16 cellular contexts compared by ENCODE assay signal in the genomic region with DNA sequence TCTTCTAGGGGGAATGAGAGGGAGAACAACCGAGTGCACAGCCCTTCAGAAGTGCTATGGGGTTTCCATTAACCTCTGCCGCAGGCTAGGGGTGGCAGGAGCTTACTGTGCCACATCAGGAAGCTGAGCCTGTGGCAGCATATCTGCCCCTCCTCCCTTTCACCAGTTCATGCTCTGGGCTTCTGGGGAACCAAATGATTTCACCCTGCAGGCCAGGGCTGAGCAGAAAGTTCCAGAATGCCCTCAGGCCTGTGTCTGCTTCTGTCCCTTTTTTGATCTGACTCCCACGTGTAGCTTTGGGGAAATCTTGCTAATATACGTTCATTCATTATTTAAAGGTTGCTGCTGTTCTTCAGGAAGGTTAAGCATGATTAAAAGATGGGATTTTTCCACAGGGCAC. TPM values are rescaled to one million over a fixed set of nuclear protein-coding genes. Genes with fewer than 3 reads are reported as not detected.
DNase-seq lines count a peak whose midpoint lies in the region; ATAC-seq, FAIRE-seq and TF ChIP-seq lines count a peak whose summit lies in the region.
"Had no signal": no experiment of that assay in that cellular context is flagged by ENCODE, and none has a peak within 500 bp of the region (broad histone marks: within the 10 kb centered on the region; RNA-seq: fewer than 3 reads in every experiment).

No MANE protein-coding gene starts in this region.

- no peaks in the 10 kb centered on the region for H4K20me1 ChIP-seq in GM23338 (replicated peaks; ENCODE audit: insufficient read depth)

- no peaks in the 10 kb centered on the region for H3K36me3 Mint-ChIP-seq in GM23338 (ENCODE audit: low read depth)
- no peaks in the 10 kb centered on the region for H3K36me3 Mint-ChIP-seq in nephron (ENCODE audit: low read depth)
- H3K36me3 Mint-ChIP-seq: activated naive CD4-positive, alpha-beta T cell treated with anti-CD3 and anti-CD28 coated beads, Interleukin-2, amount 10 ng/mL, durations not matched to agents 7 days and 5 days had no signal

- no peak overlapping the region for H3K27ac Mint-ChIP-seq in GM23338
- peak overlapping the region; percentile 52 to 82 (median 59) for H3K27ac Mint-ChIP-seq in nephron
- H3K27ac Mint-ChIP-seq: activated naive CD4-positive, alpha-beta T cell treated with anti-CD3 and anti-CD28 coated beads, Interleukin-2, amount 10 ng/mL, durations not matched to agents 7 days and 5 days; H9 had no signal

- no peak overlapping the region for H3K4me3 Mint-ChIP-seq in GM23338
- H3K4me3 Mint-ChIP-seq in nephron = no peak overlapping the region
- H3K4me3 Mint-ChIP-seq: activated naive CD4-positive, alpha-beta T cell treated with anti-CD3 and anti-CD28 coated beads, Interleukin-2, amount 10 ng/mL, durations not matched to agents 7 days and 5 days had no signal

- TF ChIP-seq CTCF in AG10803 (conservative IDR thresholded peaks at IDR 0.05; ENCODE audit: low read length) (no peak), GM23338 (conservative IDR thresholded peaks at IDR 0.05; ENCODE audit: low read depth in 2 of 2) (no peak), coronary artery (IDR thresholded peaks at IDR 0.05) (no peak), nephron (IDR thresholded peaks at IDR 0.05; ENCODE audit: unreplicated experiment in 3 of 3) (no peak)

- no peaks in the 10 kb centered on the region for H3K27me3 ChIP-seq in GM23338 (ENCODE audit: insufficient read depth)

- no peaks in the 10 kb centered on the region for H3K36me3 ChIP-seq in GM23338 (ENCODE audit: insufficient read depth)
- H3K36me3 ChIP-seq: prostate gland had no signal

- H3K9me2 ChIP-seq in GM23338 (ENCODE audit: insufficient read depth) = no peaks in the 10 kb centered on the region

- ATAC-seq in GM23338 = peak; percentile 20; the same call in 2 of the 3 replicates
- ATAC-seq in HG03280 (IDR thresholded peaks at IDR 0.05; ENCODE audit: unreplicated experiment) = no peak
- no peak for ATAC-seq in HG03439 (IDR thresholded peaks at IDR 0.05; ENCODE audit: unreplicated experiment)

- H3K4me3 ChIP-seq in AG10803 (ENCODE audit: low read length) (no peak overlapping the region), GM23338 (no peak overlapping the region), coronary artery (no peak overlapping the region)
- H3K4me3 ChIP-seq: prostate gland had no signal

- DNase-seq in AG10803 (ENCODE audit: low read depth) (peak; percentile 11), GM23338 (ENCODE audit: low spot score) (no peak), coronary artery (ENCODE audit: low spot score) (no peak), RCC 7860 (ENCODE audit: low spot score) (no peak), SW 1271 (lab: John Stamatoyannopoulos, UW) (no peak)
- DNase-seq: activated CD4-positive, alpha-beta T cell treated with anti-CD3 and anti-CD28 coated beads for 48 hours; activated naive CD4-positive, alpha-beta T cell treated with anti-CD3 and anti-CD28 coated beads, Interleukin-2, amount 10 ng/mL, durations not matched to agents 7 days and 5 days; effector memory CD4-positive, alpha-beta T cell; MM.1S; NCI-H1694 treated with DMSO at 0.1 percent for 48 hours; SHP77 treated with DMSO at 0.1 percent for 48 hours had no signal

- peaks cover 18% of the 10 kb centered on the region for H3K4me1 Mint-ChIP-seq in GM23338
- peaks cover 42% of the 10 kb centered on the region for H3K4me1 Mint-ChIP-seq in nephron

- H2AFZ ChIP-seq in GM23338 = peak overlapping the region; percentile 82

- H3K4me1 ChIP-seq in GM23338 (ENCODE audit: insufficient read depth) = peaks cover 13% of the 10 kb centered on the region
- H3K4me1 ChIP-seq: prostate gland had no signal

- no peaks in the 10 kb centered on the region for H3F3A ChIP-seq in GM23338 (replicated peaks; ENCODE audit: low read depth)

- H3K9me3 Mint-ChIP-seq in GM23338 (no peaks in the 10 kb centered on the region; the same call in 2 of the 3 replicates), nephron (no peaks in the 10 kb centered on the region)
- H3K9me3 Mint-ChIP-seq: activated naive CD4-positive, alpha-beta T cell treated with anti-CD3 and anti-CD28 coated beads, Interleukin-2, amount 10 ng/mL, durations not matched to agents 7 days and 5 days; H9 had no signal

- no peak for FAIRE-seq in RCC 7860 (lab: Jason Lieb, UNC)

- no peaks in the 10 kb centered on the region for H3K79me2 ChIP-seq in GM23338 (replicated peaks; ENCODE audit: insufficient read depth)

- H3K4me2 ChIP-seq in GM23338 = peak overlapping the region; percentile 9; the same call in 1 of the 2 replicates

- H3K27ac ChIP-seq in GM23338 (ENCODE audit: low read depth) = no peak overlapping the region
- H3K27ac ChIP-seq in coronary artery = peak overlapping the region; percentile 13 to 61
- H3K27ac ChIP-seq: prostate gland had no signal

- peaks cover 3% of the 10 kb centered on the region for H3K27me3 Mint-ChIP-seq in GM23338 (ENCODE audit: insufficient read depth, low read depth, poor library complexity)
- H3K27me3 Mint-ChIP-seq in nephron (ENCODE audit: low read depth) = peaks cover 6% of the 10 kb centered on the region

TF ChIP-seq in GM23338, 12 proteins besides CTCF, POLR2A, EP300 and RAD21 (continues in another document):
- TF ChIP-seq ZNF462 (CRISPR knock-in tag; IDR thresholded peaks at IDR 0.05) = no peak
- TF ChIP-seq, protein P1, sequence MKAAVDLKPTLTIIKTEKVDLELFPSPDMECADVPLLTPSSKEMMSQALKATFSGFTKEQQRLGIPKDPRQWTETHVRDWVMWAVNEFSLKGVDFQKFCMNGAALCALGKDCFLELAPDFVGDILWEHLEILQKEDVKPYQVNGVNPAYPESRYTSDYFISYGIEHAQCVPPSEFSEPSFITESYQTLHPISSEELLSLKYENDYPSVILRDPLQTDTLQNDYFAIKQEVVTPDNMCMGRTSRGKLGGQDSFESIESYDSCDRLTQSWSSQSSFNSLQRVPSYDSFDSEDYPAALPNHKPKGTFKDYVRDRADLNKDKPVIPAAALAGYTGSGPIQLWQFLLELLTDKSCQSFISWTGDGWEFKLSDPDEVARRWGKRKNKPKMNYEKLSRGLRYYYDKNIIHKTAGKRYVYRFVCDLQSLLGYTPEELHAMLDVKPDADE (IDR thresholded peaks at IDR 0.05) = no peak
- TF ChIP-seq CREB1 (CRISPR knock-in tag; IDR thresholded peaks at IDR 0.05; ENCODE audit: low read depth) = no peak

RNA-seq across cellular contexts. Expression of gene TMEM247, which starts 10.1 kb away (rescaled TPM):
- total RNA-seq in GM23338 (2014; rRNA removed; shearing (Covaris generic)) = not detected in 2 replicates
- not detected in 2 replicates for polyA plus RNA-seq in GM23338 (2016; fragmentation: Nextera tagmentation; extraction: Ambion mirVana)
- total RNA-seq: H9 had no signal

RNA-seq across cellular contexts. Expression of gene RHOQ, which starts 52.9 kb away (rescaled TPM):
- total RNA-seq in GM23338 (2014; rRNA removed; shearing (Covaris generic)) = 42.6 and 42.9 TPM in 2 replicates
- polyA plus RNA-seq in GM23338 (2016; fragmentation: Nextera tagmentation; extraction: Ambion mirVana) = 26.8 and 27.8 TPM in 2 replicates

RNA-seq across cellular contexts. Expression of gene ATP6V1E2, which starts 52.9 kb away (rescaled TPM):
- total RNA-seq in GM23338 (2014; rRNA removed; shearing (Covaris generic)) = 5.9 and 15.0 TPM in 2 replicates
- polyA plus RNA-seq in GM23338 (2016; fragmentation: Nextera tagmentation; extraction: Ambion mirVana) = 6.8 and 7.0 TPM in 2 replicates
